8 cellular contexts compared by ENCODE assay signal in the genomic region with DNA sequence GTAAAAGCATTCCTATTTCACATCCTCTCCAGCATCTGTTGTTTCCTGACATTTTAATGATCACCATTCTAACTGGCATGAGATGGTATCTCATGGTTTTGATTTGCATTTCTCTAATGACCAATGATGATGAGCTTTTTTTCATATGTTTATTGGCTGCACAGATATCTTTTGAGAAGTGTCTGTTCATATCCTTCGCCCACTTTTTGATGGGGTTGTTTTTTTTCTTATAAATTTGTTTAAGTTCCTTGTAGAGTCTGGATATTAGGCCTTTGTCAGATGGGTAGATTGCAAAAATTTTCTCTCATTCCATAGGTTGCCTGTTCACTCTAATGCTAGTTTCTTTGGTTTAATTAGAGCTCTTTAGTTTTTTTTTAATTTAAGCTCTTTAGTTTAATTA. TPM values are rescaled to one million over a fixed set of nuclear protein-coding genes. Genes with fewer than 3 reads are reported as not detected.
A peak's percentile ranks its signal among the peaks of the same experiment; 100 is the strongest.
DNase-seq lines count a peak whose midpoint lies in the region; ATAC-seq, FAIRE-seq and TF ChIP-seq lines count a peak whose summit lies in the region.
"Not testable (repeated sequence)": the region's sequence is repeated elsewhere in the genome, so short reads cannot be mapped to it uniquely, and the experiment has no call there.

No MANE protein-coding gene starts in this region.

- H3K27ac Mint-ChIP-seq in activated CD8-positive, alpha-beta memory T cell treated with anti-CD3 and anti-CD28 coated beads, Interleukin-2, amount 10 ng/mL, durations not matched to agents 7 days and 5 days: peak overlapping the region; percentile 48
- H3K27ac Mint-ChIP-seq in astrocyte (ENCODE audit: unreplicated experiment); neural crest cell (ENCODE audit: unreplicated experiment): not testable (repeated sequence)
- H3K27ac Mint-ChIP-seq in stimulated activated naive B cell treated with anti-CD40 and anti-IgM and Interleukin-4, amounts not matched to agents 10 μg/mL and 1 μg/mL and 100 μg/mL, for 72 hours: peak overlapping the region; percentile 47

- not testable (repeated sequence) for H3K4me3 Mint-ChIP-seq in activated CD8-positive, alpha-beta memory T cell treated with anti-CD3 and anti-CD28 coated beads, Interleukin-2, amount 10 ng/mL, durations not matched to agents 7 days and 5 days; astrocyte (ENCODE audit: unreplicated experiment); stimulated activated naive B cell treated with anti-CD40 and anti-IgM and Interleukin-4, amounts not matched to agents 10 μg/mL and 1 μg/mL and 100 μg/mL, for 72 hours
- peak overlapping the region; percentile 67 for H3K4me3 Mint-ChIP-seq in neural crest cell

- BruUV-seq in HCT116 (replicated peaks; lab: Mats Ljungman, UMichigan); PC-3 (replicated peaks; lab: Mats Ljungman, UMichigan): not testable (repeated sequence)

- intact Hi-C loops in HCT116 (cut with micrococcal nuclease): loop anchor here (10.0 kb wide), 1 partner anchor 605 kb away; a partner anchor contains a TSS
- intact Hi-C loops in PC-3 (cut with micrococcal nuclease): loop anchor here (2.0 kb wide), 1 partner anchor 37 kb away; no protein-coding TSS in a partner anchor

- H3K4me2 ChIP-seq in HCT116 (ENCODE audit: low read length) (peak overlapping the region; percentile 56), PC-3 (ENCODE audit: low read length) (peak overlapping the region; percentile 79), astrocyte (ENCODE audit: low read length) (peak overlapping the region; percentile 80), hepatocyte (peak overlapping the region; percentile 24)

- H4K20me1 ChIP-seq in HCT116 (ENCODE audit: insufficient read depth): not testable (repeated sequence)
- peaks cover 25% of the 10 kb centered on the region; the same call in 1 of the 2 replicates for H4K20me1 ChIP-seq in PC-3 (ENCODE audit: low read length)
- peaks cover 20% of the 10 kb centered on the region for H4K20me1 ChIP-seq in astrocyte (ENCODE audit: insufficient read depth, low read length)
- peaks cover 51% of the 10 kb centered on the region for H4K20me1 ChIP-seq in hepatocyte (ENCODE audit: insufficient read depth, poor library complexity, severe bottlenecking)

- H2AFZ ChIP-seq in ACC112 (ENCODE audit: low read length, unreplicated experiment); HCT116 (ENCODE audit: low read depth, low read length, poor library complexity, severe bottlenecking); PC-3 (ENCODE audit: low read length); astrocyte (ENCODE audit: low read depth, low read length); hepatocyte: not testable (repeated sequence)

- POLR2A ChIA-PET in HCT116 (lab: Charles Lee); PC-3 (lab: Charles Lee; ENCODE audit: unreplicated experiment): not testable (repeated sequence)

- not testable (repeated sequence) for H3K9ac ChIP-seq in HCT116 (ENCODE audit: low read length); PC-3 (ENCODE audit: low read length); astrocyte (ENCODE audit: low read length)

- not testable (repeated sequence) for TF ChIP-seq POLR2A in HCT116 (IDR thresholded peaks at IDR 0.05; ENCODE audit: borderline replicate concordance, extremely low read depth, insufficient read depth, insufficient read length)

- RAD21 ChIA-PET in HCT116 (lab: Charles Lee; ENCODE audit: low non-redundant PET in 1 of 2, low total read pairs in 2 of 2, uncharacterized antibody in 2 of 2, unreplicated experiment in 2 of 2): not testable (repeated sequence)

- not testable (repeated sequence) for H3K9me3 Mint-ChIP-seq in activated CD8-positive, alpha-beta memory T cell treated with anti-CD3 and anti-CD28 coated beads, Interleukin-2, amount 10 ng/mL, durations not matched to agents 7 days and 5 days (ENCODE audit: low read depth); astrocyte (ENCODE audit: unreplicated experiment); neural crest cell; stimulated activated naive B cell treated with anti-CD40 and anti-IgM and Interleukin-4, amounts not matched to agents 10 μg/mL and 1 μg/mL and 100 μg/mL, for 72 hours

- not testable (repeated sequence) for ATAC-seq in HCT116; PC-3; activated CD8-positive, alpha-beta memory T cell treated with anti-CD3 and anti-CD28 coated beads, Interleukin-2, amount 10 ng/mL, durations not matched to agents 7 days and 5 days; stimulated activated naive B cell treated with anti-CD40 and anti-IgM and Interleukin-4, amounts not matched to agents 10 μg/mL and 1 μg/mL and 100 μg/mL, for 72 hours (replicated peaks)

- H3K4me1 ChIP-seq in ACC112 (ENCODE audit: control insufficient read depth, insufficient read depth, low read length, unreplicated experiment) (peaks cover 19% of the 10 kb centered on the region), HCT116 (ENCODE audit: control insufficient read depth in 1 of 2, insufficient read depth in 2 of 2, low read length in 2 of 2) (peaks cover 24 to 34% of the 10 kb centered on the region in 2 experiments), PC-3 (ENCODE audit: insufficient read depth, low read length) (peaks cover 25% of the 10 kb centered on the region), astrocyte (ENCODE audit: insufficient read depth, low read length) (peaks cover 26% of the 10 kb centered on the region), hepatocyte (ENCODE audit: insufficient read depth) (peaks cover 10% of the 10 kb centered on the region)

- peak overlapping the region; percentile 66; the same call in 1 of the 2 replicates for H3K27ac ChIP-seq in ACC112 (ENCODE audit: low read depth, low read length)
- not testable (repeated sequence) for H3K27ac ChIP-seq in HCT116 (ENCODE audit: low read depth, low read length); PC-3 (ENCODE audit: low read length); astrocyte (ENCODE audit: low read depth, low read length); hepatocyte

- WGBS in hepatocyte (ENCODE audit: low lambda C conversion rate, missing lambda C conversion rate): 100% methylated on average over 1 of the region's 1 CpG

- not testable (repeated sequence) for DNase-seq in HCT116 (ENCODE audit: low read depth, low spot score); PC-3; activated CD8-positive, alpha-beta memory T cell treated with anti-CD3 and anti-CD28 coated beads, Interleukin-2, amount 10 ng/mL, durations not matched to agents 7 days and 5 days; astrocyte (ENCODE audit: low read depth); hepatocyte (ENCODE audit: low spot score); neural crest cell (ENCODE audit: low read depth, low spot score); stimulated activated naive B cell treated with anti-CD40 and anti-IgM and Interleukin-4, amounts not matched to agents 10 μg/mL and 1 μg/mL and 100 μg/mL, for 72 hours

- not testable (repeated sequence) for H3F3A ChIP-seq in PC-3 (ENCODE audit: low read length, unreplicated experiment)

- peaks cover 24% of the 10 kb centered on the region for H3K36me3 Mint-ChIP-seq in activated CD8-positive, alpha-beta memory T cell treated with anti-CD3 and anti-CD28 coated beads, Interleukin-2, amount 10 ng/mL, durations not matched to agents 7 days and 5 days
- H3K36me3 Mint-ChIP-seq in astrocyte (ENCODE audit: low read depth, unreplicated experiment): not testable (repeated sequence)
- H3K36me3 Mint-ChIP-seq in neural crest cell (ENCODE audit: low read depth): peaks cover 15% of the 10 kb centered on the region
- peaks cover 16 to 30% of the 10 kb centered on the region in 2 donors for H3K36me3 Mint-ChIP-seq in stimulated activated naive B cell treated with anti-CD40 and anti-IgM and Interleukin-4, amounts not matched to agents 10 μg/mL and 1 μg/mL and 100 μg/mL, for 72 hours

- not testable (repeated sequence) for TF ChIP-seq RAD21 in HCT116 (IDR thresholded peaks at IDR 0.05; ENCODE audit: low read depth)

- not testable (repeated sequence) for H3K27me3 Mint-ChIP-seq in activated CD8-positive, alpha-beta memory T cell treated with anti-CD3 and anti-CD28 coated beads, Interleukin-2, amount 10 ng/mL, durations not matched to agents 7 days and 5 days; astrocyte (ENCODE audit: low read depth, unreplicated experiment); neural crest cell (ENCODE audit: low read depth); stimulated activated naive B cell treated with anti-CD40 and anti-IgM and Interleukin-4, amounts not matched to agents 10 μg/mL and 1 μg/mL and 100 μg/mL, for 72 hours

- peaks cover 51% of the 10 kb centered on the region for H3K4me1 Mint-ChIP-seq in activated CD8-positive, alpha-beta memory T cell treated with anti-CD3 and anti-CD28 coated beads, Interleukin-2, amount 10 ng/mL, durations not matched to agents 7 days and 5 days
- H3K4me1 Mint-ChIP-seq in astrocyte (ENCODE audit: low read depth, unreplicated experiment): peaks cover 24% of the 10 kb centered on the region
- peaks cover 28% of the 10 kb centered on the region for H3K4me1 Mint-ChIP-seq in neural crest cell
- H3K4me1 Mint-ChIP-seq in stimulated activated naive B cell treated with anti-CD40 and anti-IgM and Interleukin-4, amounts not matched to agents 10 μg/mL and 1 μg/mL and 100 μg/mL, for 72 hours: peaks cover 20 to 55% of the 10 kb centered on the region in 2 donors

- not testable (repeated sequence) for TF ChIP-seq CTCF in HCT116 (IDR thresholded peaks at IDR 0.05 in 2 of 3, conservative IDR thresholded peaks at IDR 0.05 in 1 of 3; ENCODE audit: borderline replicate concordance in 1 of 3, insufficient read depth in 1 of 3, low read depth in 2 of 3, low read length in 2 of 3); PC-3 (conservative IDR thresholded peaks at IDR 0.05; ENCODE audit: low read depth, low read length); astrocyte (IDR thresholded peaks at IDR 0.05; ENCODE audit: insufficient read depth, low read depth, low read length); hepatocyte (IDR thresholded peaks at IDR 0.05; ENCODE audit: poor library complexity); neural crest cell (conservative IDR thresholded peaks at IDR 0.05)

- H3K79me2 ChIP-seq in ACC112 (ENCODE audit: control insufficient read depth, insufficient read depth, low read length, unreplicated experiment) (peaks cover 73% of the 10 kb centered on the region), HCT116 (ENCODE audit: insufficient read depth, low read length) (peaks cover 87% of the 10 kb centered on the region), PC-3 (ENCODE audit: low read length) (peaks cover 94% of the 10 kb centered on the region), astrocyte (ENCODE audit: insufficient read depth, low read length) (peaks cover 95% of the 10 kb centered on the region), hepatocyte (peaks cover 90% of the 10 kb centered on the region)

- H3K9me2 ChIP-seq in HCT116 (ENCODE audit: insufficient read depth); PC-3 (replicated peaks; ENCODE audit: low read length); hepatocyte (replicated peaks; ENCODE audit: insufficient read depth): not testable (repeated sequence)

- H3K27me3 ChIP-seq in ACC112 (ENCODE audit: insufficient read depth, low read length); HCT116 (ENCODE audit: insufficient read depth, low read length); PC-3 (ENCODE audit: low read length); astrocyte (ENCODE audit: insufficient read depth, low read length); hepatocyte: not testable (repeated sequence)

- CTCF ChIA-PET in HCT116 (lab: Charles Lee); PC-3 (lab: Charles Lee): not testable (repeated sequence)
- CTCF ChIA-PET in activated CD8-positive, alpha-beta memory T cell treated with anti-CD3 and anti-CD28 coated beads, Interleukin-2, amount 10 ng/mL, durations not matched to agents 7 days and 5 days (lab: Charles Lee): interaction anchor here (1.8 kb wide), 1 partner anchor 10 kb away, joined by 5 read pairs; a partner anchor contains a TSS

- FAIRE-seq in astrocyte (lab: Jason Lieb, UNC): not testable (repeated sequence)

- not testable (repeated sequence) for H3K4me3 ChIP-seq in ACC112 (ENCODE audit: low read depth, low read length); HCT116 (replicated peaks in 1 of 2; ENCODE audit: low read depth in 1 of 2, low read length in 2 of 2); PC-3 (ENCODE audit: low read length); astrocyte (ENCODE audit: insufficient read depth, low read depth, low read length); hepatocyte

- H3K9me3 ChIP-seq in HCT116 (ENCODE audit: control insufficient read depth in 1 of 2, insufficient read depth in 1 of 2, low read depth in 1 of 2, low read length in 2 of 2); PC-3 (ENCODE audit: low read length); astrocyte (ENCODE audit: insufficient read depth, low read depth, low read length); hepatocyte (ENCODE audit: low read depth): not testable (repeated sequence)

- H3K36me3 ChIP-seq in ACC112 (ENCODE audit: insufficient read depth, low read length); HCT116 (ENCODE audit: control insufficient read depth in 1 of 2, insufficient read depth in 2 of 2, low read length in 2 of 2); PC-3 (ENCODE audit: low read depth, low read length); astrocyte (ENCODE audit: insufficient read depth, low read length); hepatocyte (replicated peaks; ENCODE audit: insufficient read depth, low read depth): not testable (repeated sequence)

RNA-seq across cellular contexts. Expression of a gene that starts 4.9 kb away (rescaled TPM):
- 89.0 TPM for total RNA-seq in HCT116 (2021; ENCODE audit: unreplicated experiment)
- polyA plus RNA-seq in HCT116 (2012): 32.4 and 42.3 TPM in 2 replicates
- total RNA-seq in PC-3 (2014; rRNA removed): 11.3 and 13.2 TPM in 2 replicates
- 10 to 100 TPM; 36.1 to 42.2 TPM for total RNA-seq in activated CD8-positive, alpha-beta memory T cell treated with anti-CD3 and anti-CD28 coated beads, Interleukin-2, amount 10 ng/mL, durations not matched to agents 7 days and 5 days
- 28.2 and 31.9 TPM in 2 replicates for total RNA-seq in astrocyte
- 31.1 and 55.7 TPM in 2 replicates for total RNA-seq in hepatocyte
- polyA plus RNA-seq in hepatocyte: 10.8 and 14.0 TPM in 2 replicates
- total RNA-seq in neural crest cell: 33.5 and 36.8 TPM in 2 replicates

RNA-seq across cellular contexts. Expression of a gene that starts 10.0 kb away (rescaled TPM):
- total RNA-seq in HCT116 (2021; ENCODE audit: unreplicated experiment) (81.0 TPM), PC-3 (2014; rRNA removed) (24.8 and 38.9 TPM in 2 replicates), astrocyte (31.7 and 36.2 TPM in 2 replicates), hepatocyte (36.4 and 38.4 TPM in 2 replicates), neural crest cell (89.0 and 101 TPM in 2 replicates)
- 27.1 and 50.7 TPM in 2 replicates for polyA plus RNA-seq in HCT116 (2012)
- 10 to 100 TPM; 72.0 to 88.6 TPM for total RNA-seq in activated CD8-positive, alpha-beta memory T cell treated with anti-CD3 and anti-CD28 coated beads, Interleukin-2, amount 10 ng/mL, durations not matched to agents 7 days and 5 days
- 92.7 and 98.9 TPM in 2 replicates for polyA plus RNA-seq in hepatocyte

Comparison
In these comparisons a context has a peak if more than half of its experiments do, and no peak if none do; other contexts are left out.
1. H3K4me2 ChIP-seq: peak in every context shown above with its lines; median percentile 80 in astrocyte; 79 in PC-3; 56 in HCT116; 24 in hepatocyte.